Comparison of ENCODE assay signal across 8 cellular contexts in genomic region chr10:71213127-71213616, GRCh38. TPM values are rescaled to one million over a fixed set of nuclear protein-coding genes. Genes with fewer than 3 reads are reported as not detected.
DNase-seq lines count a peak whose midpoint lies in the region; ATAC-seq and TF ChIP-seq lines count a peak whose summit lies in the region.

No MANE protein-coding gene starts in this region.

- H3K4me3 Mint-ChIP-seq in stimulated activated effector memory CD8-positive, alpha-beta T cell treated with anti-CD3 and anti-CD28 coated beads, Interleukin-12 subunit alpha, Interleukin-12 subunit beta, amount 100 ng/mL, for 72 hours: peak overlapping the region; percentile 48

- H3K4me1 Mint-ChIP-seq in stimulated activated effector memory CD8-positive, alpha-beta T cell treated with anti-CD3 and anti-CD28 coated beads, Interleukin-12 subunit alpha, Interleukin-12 subunit beta, amount 100 ng/mL, for 72 hours: peaks cover 13% of the 10 kb centered on the region

- H3K27ac Mint-ChIP-seq in stimulated activated effector memory CD8-positive, alpha-beta T cell treated with anti-CD3 and anti-CD28 coated beads, Interleukin-12 subunit alpha, Interleukin-12 subunit beta, amount 100 ng/mL, for 72 hours: no peak overlapping the region

- peak; percentile 41 for ATAC-seq in SK-N-SH treated with all-trans-retinoic acid at 6 μM for 48 hours
- ATAC-seq in right lobe of liver: peak; percentile 17 to 51 (median 32)
- no peak for ATAC-seq in stimulated activated effector memory CD8-positive, alpha-beta T cell treated with anti-CD3 and anti-CD28 coated beads, Interleukin-12 subunit alpha, Interleukin-12 subunit beta, amount 100 ng/mL, for 72 hours
- no peak for ATAC-seq in GM21367 (IDR thresholded peaks at IDR 0.05; ENCODE audit: unreplicated experiment)

- 2% methylated on average over 11 of the region's 36 CpGs for WGBS in right lobe of liver (ENCODE audit: insufficient coverage, low coverage, low lambda C conversion rate, missing lambda C conversion rate)

- no peak for TF ChIP-seq CTCF in right lobe of liver (IDR thresholded peaks at IDR 0.05)

- H3K9me3 Mint-ChIP-seq in stimulated activated effector memory CD8-positive, alpha-beta T cell treated with anti-CD3 and anti-CD28 coated beads, Interleukin-12 subunit alpha, Interleukin-12 subunit beta, amount 100 ng/mL, for 72 hours: no peaks in the 10 kb centered on the region

- H3K4me3 ChIP-seq in right lobe of liver: peak overlapping the region; percentile 48 to 61 (median 50)

- in situ Hi-C loops in Caki2 (cut with HindIII; ENCODE audit: low pct_unique_long_range_greater_than_20kb, low sequenced_read_pairs): no loop called here

- H3K36me3 Mint-ChIP-seq in stimulated activated effector memory CD8-positive, alpha-beta T cell treated with anti-CD3 and anti-CD28 coated beads, Interleukin-12 subunit alpha, Interleukin-12 subunit beta, amount 100 ng/mL, for 72 hours: peaks cover 6% of the 10 kb centered on the region

- peak; percentile 22 for DNase-seq in Caki2 (ENCODE audit: low read depth)
- DNase-seq in Kasumi-1 (lab: John Stamatoyannopoulos, UW): peak; percentile 55 to 73
- peak; percentile 65 to 84 for DNase-seq in dermis microvascular lymphatic vessel endothelial cell (ENCODE audit: low read depth in 2 of 2)
- peak in 2 of 3 donors; percentile 60 for DNase-seq in right lobe of liver
- DNase-seq in stimulated activated effector memory CD8-positive, alpha-beta T cell treated with anti-CD3 and anti-CD28 coated beads, Interleukin-12 subunit alpha, Interleukin-12 subunit beta, amount 100 ng/mL, for 72 hours (ENCODE audit: low spot score in 2 of 2): peak in 1 of 2 donors; percentile 59
- no peak for DNase-seq in SW 1271 (lab: John Stamatoyannopoulos, UW)

- H3K4me1 ChIP-seq in right lobe of liver: peaks cover 0 to 16% (median 0%) of the 10 kb centered on the region in 4 donors

- H3K27me3 ChIP-seq in right lobe of liver: peaks cover 0 to 8% of the 10 kb centered on the region in 2 donors

- H3K36me3 ChIP-seq in right lobe of liver: no peaks in the 10 kb centered on the region

- no peaks in the 10 kb centered on the region for H3K9me3 ChIP-seq in right lobe of liver

- TF ChIP-seq POLR2A in right lobe of liver (IDR thresholded peaks at IDR 0.05): no peak

- intact Hi-C loops in right lobe of liver (cut with DNase I): loop anchor here in 1 of 2 donors (10.0 kb wide), 1 partner anchor 308 kb away; no protein-coding TSS in a partner anchor

- H3K27ac ChIP-seq in right lobe of liver: peak overlapping the region in 1 of 3 donors; percentile 26

TF ChIP-seq in SK-N-SH treated with all-trans-retinoic acid at 6 μM for 48 hours, 23 proteins besides CTCF, POLR2A, EP300 and RAD21:
- TF ChIP-seq ZC3H10 (CRISPR knock-in tag; IDR thresholded peaks at IDR 0.05) (no peak), TOX (CRISPR knock-in tag; IDR thresholded peaks at IDR 0.05; ENCODE audit: borderline replicate concordance) (no peak), PATZ1 (CRISPR knock-in tag; IDR thresholded peaks at IDR 0.05; ENCODE audit: borderline replicate concordance) (no peak), ZNF565 (CRISPR knock-in tag; conservative IDR thresholded peaks at IDR 0.05; ENCODE audit: low read depth) (no peak), SNAI2 (CRISPR knock-in tag; IDR thresholded peaks at IDR 0.05) (no peak), CSDC2 (CRISPR knock-in tag; IDR thresholded peaks at IDR 0.05) (no peak), ZNF70 (CRISPR knock-in tag; IDR thresholded peaks at IDR 0.05) (no peak), OSR1 (CRISPR knock-in tag; IDR thresholded peaks at IDR 0.05) (no peak), ARNTL (CRISPR knock-in tag; IDR thresholded peaks at IDR 0.05; ENCODE audit: borderline replicate concordance, low read depth) (no peak), ESRRG (CRISPR knock-in tag; IDR thresholded peaks at IDR 0.05) (no peak), BACH2 (CRISPR knock-in tag; IDR thresholded peaks at IDR 0.05; ENCODE audit: borderline replicate concordance) (no peak), ZNF8 (CRISPR knock-in tag; IDR thresholded peaks at IDR 0.05) (no peak), ZFP3 (CRISPR knock-in tag; IDR thresholded peaks at IDR 0.05) (no peak), POU6F1 (CRISPR knock-in tag; IDR thresholded peaks at IDR 0.05; ENCODE audit: borderline replicate concordance, low read depth) (no peak)
- TF ChIP-seq, protein P1, sequence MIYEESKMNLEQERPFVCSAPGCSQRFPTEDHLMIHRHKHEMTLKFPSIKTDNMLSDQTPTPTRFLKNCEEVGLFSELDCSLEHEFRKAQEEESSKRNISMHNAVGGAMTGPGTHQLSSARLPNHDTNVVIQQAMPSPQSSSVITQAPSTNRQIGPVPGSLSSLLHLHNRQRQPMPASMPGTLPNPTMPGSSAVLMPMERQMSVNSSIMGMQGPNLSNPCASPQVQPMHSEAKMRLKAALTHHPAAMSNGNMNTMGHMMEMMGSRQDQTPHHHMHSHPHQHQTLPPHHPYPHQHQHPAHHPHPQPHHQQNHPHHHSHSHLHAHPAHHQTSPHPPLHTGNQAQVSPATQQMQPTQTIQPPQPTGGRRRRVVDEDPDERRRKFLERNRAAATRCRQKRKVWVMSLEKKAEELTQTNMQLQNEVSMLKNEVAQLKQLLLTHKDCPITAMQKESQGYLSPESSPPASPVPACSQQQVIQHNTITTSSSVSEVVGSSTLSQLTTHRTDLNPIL (CRISPR knock-in tag; IDR thresholded peaks at IDR 0.05; ENCODE audit: low read depth): no peak
- TF ChIP-seq, protein P2, sequence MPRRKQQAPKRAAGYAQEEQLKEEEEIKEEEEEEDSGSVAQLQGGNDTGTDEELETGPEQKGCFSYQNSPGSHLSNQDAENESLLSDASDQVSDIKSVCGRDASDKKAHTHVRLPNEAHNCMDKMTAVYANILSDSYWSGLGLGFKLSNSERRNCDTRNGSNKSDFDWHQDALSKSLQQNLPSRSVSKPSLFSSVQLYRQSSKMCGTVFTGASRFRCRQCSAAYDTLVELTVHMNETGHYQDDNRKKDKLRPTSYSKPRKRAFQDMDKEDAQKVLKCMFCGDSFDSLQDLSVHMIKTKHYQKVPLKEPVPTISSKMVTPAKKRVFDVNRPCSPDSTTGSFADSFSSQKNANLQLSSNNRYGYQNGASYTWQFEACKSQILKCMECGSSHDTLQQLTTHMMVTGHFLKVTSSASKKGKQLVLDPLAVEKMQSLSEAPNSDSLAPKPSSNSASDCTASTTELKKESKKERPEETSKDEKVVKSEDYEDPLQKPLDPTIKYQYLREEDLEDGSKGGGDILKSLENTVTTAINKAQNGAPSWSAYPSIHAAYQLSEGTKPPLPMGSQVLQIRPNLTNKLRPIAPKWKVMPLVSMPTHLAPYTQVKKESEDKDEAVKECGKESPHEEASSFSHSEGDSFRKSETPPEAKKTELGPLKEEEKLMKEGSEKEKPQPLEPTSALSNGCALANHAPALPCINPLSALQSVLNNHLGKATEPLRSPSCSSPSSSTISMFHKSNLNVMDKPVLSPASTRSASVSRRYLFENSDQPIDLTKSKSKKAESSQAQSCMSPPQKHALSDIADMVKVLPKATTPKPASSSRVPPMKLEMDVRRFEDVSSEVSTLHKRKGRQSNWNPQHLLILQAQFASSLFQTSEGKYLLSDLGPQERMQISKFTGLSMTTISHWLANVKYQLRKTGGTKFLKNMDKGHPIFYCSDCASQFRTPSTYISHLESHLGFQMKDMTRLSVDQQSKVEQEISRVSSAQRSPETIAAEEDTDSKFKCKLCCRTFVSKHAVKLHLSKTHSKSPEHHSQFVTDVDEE (CRISPR knock-in tag; IDR thresholded peaks at IDR 0.05): no peak
- TF ChIP-seq, protein P3, sequence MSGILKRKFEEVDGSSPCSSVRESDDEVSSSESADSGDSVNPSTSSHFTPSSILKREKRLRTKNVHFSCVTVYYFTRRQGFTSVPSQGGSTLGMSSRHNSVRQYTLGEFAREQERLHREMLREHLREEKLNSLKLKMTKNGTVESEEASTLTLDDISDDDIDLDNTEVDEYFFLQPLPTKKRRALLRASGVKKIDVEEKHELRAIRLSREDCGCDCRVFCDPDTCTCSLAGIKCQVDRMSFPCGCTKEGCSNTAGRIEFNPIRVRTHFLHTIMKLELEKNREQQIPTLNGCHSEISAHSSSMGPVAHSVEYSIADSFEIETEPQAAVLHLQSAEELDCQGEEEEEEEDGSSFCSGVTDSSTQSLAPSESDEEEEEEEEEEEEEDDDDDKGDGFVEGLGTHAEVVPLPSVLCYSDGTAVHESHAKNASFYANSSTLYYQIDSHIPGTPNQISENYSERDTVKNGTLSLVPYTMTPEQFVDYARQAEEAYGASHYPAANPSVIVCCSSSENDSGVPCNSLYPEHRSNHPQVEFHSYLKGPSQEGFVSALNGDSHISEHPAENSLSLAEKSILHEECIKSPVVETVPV (CRISPR knock-in tag; IDR thresholded peaks at IDR 0.05): no peak
TF ChIP-seq in SK-N-SH treated with all-trans-retinoic acid at 6 μM for 48 hours: peak in this region for 0.

RNA-seq across cellular contexts. Expression of gene UNC5B, which starts 0.8 kb away (rescaled TPM):
- total RNA-seq in Caki2 (2014; rRNA removed; shearing (Covaris generic); ENCODE audit: low replicate concordance): 0.20 TPM in 1 of 2 replicates, not detected in the other
- total RNA-seq in dermis microvascular lymphatic vessel endothelial cell (14.8 and 18.1 TPM in 2 replicates), right lobe of liver (1 to 10 TPM; 1.0 to 6.2 (median 2.1) TPM)

Comparison
In these comparisons a context has a peak if more than half of its experiments do, and no peak if none do; other contexts are left out.
1. DNase-seq: peak in Caki2 (single experiment), Kasumi-1 (2 of 2), dermis microvascular lymphatic vessel endothelial cell (2 of 2) and right lobe of liver (2 of 3); none in SW 1271 (0 of 2).
2. ATAC-seq: peak in SK-N-SH treated with all-trans-retinoic acid at 6 μM for 48 hours (single experiment) and right lobe of liver (4 of 4); none in stimulated activated effector memory CD8-positive, alpha-beta T cell treated with anti-CD3 and anti-CD28 coated beads, Interleukin-12 subunit alpha, Interleukin-12 subunit beta, amount 100 ng/mL, for 72 hours (single experiment) and GM21367 (single experiment).